Comparison of ENCODE assay signal across 17 cellular contexts in the genomic region with DNA sequence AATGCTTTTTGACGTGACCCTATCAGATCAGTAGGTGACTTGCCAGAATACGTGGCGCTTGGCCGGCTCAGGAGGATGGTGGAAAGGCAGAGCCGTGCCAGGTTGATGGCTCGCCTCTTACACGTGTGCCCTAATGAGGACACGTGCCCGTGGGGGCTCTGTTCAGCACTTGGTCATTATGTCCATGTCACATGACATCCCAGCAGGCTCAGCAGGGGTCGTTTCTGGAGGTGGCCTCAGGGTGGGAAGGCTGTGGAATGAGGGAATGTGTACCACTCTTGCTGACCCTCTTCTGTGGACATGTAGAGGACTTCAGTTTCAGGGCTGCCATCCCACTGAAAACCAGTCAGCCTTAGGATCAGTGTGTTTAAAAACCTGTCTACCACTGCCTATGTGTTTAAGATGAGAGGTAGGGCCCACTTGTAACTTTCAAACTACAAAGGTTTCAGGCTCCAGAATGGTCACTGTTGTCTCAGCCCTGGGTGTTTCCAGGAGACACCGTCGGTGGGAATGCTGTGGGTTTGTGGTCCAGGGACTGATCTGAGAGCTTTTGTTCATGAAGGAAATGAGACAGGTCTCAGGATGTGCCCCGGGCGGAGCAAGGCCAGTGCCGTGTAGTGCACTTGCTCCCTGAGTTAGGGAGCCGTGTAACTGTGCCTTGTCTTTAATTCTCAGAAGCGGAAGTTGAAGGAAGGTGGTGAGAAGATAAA. TPM values are rescaled to one million over a fixed set of nuclear protein-coding genes. Genes with fewer than 3 reads are reported as not detected.
DNase-seq lines count a peak whose midpoint lies in the region; ATAC-seq, FAIRE-seq and TF ChIP-seq lines count a peak whose summit lies in the region.
"Had no signal": no experiment of that assay in that cellular context is flagged by ENCODE, and none has a peak within 500 bp of the region (broad histone marks: within the 10 kb centered on the region; RNA-seq: fewer than 3 reads in every experiment).

No MANE protein-coding gene starts in this region.

- peak overlapping the region in 1 of 2 donors; percentile 14 for H3K27ac ChIP-seq in coronary artery
- H3K27ac ChIP-seq: pancreas, SK-N-MC, transverse colon had no signal

- H3K27me3 Mint-ChIP-seq in T-helper 17 cell (no peaks in the 10 kb centered on the region), nephron progenitor cell (ENCODE audit: low read depth, poor library complexity) (peaks cover 3% of the 10 kb centered on the region), WTC11 (ENCODE audit: low read depth) (no peaks in the 10 kb centered on the region)
- H3K27me3 Mint-ChIP-seq: activated naive CD8-positive, alpha-beta T cell treated with anti-CD3 and anti-CD28 coated beads for 36 hours; B cell had no signal

- no peak overlapping the region for H3K4me3 ChIP-seq in coronary artery
- H3K4me3 ChIP-seq: pancreas, SK-N-MC, transverse colon had no signal

- no peak for TF ChIP-seq CTCF in coronary artery (IDR thresholded peaks at IDR 0.05)
- TF ChIP-seq CTCF in nephron progenitor cell (IDR thresholded peaks at IDR 0.05): no peak
- TF ChIP-seq CTCF in WTC11 (IDR thresholded peaks at IDR 0.05): no peak

- H3K36me3 Mint-ChIP-seq in T-helper 17 cell (ENCODE audit: low read depth): peaks cover 13% of the 10 kb centered on the region
- H3K36me3 Mint-ChIP-seq in nephron progenitor cell (ENCODE audit: low read depth): peaks cover 45% of the 10 kb centered on the region
- H3K36me3 Mint-ChIP-seq in WTC11: peaks cover 62% of the 10 kb centered on the region

- peak overlapping the region; percentile 67 for H3K27ac Mint-ChIP-seq in T-helper 17 cell
- H3K27ac Mint-ChIP-seq in nephron progenitor cell: peak overlapping the region; percentile 36
- H3K27ac Mint-ChIP-seq in WTC11: no peak overlapping the region
- H3K27ac Mint-ChIP-seq: activated naive CD8-positive, alpha-beta T cell treated with anti-CD3 and anti-CD28 coated beads for 36 hours; B cell had no signal

- FAIRE-seq in H54 (lab: Jason Lieb, UNC): peak; percentile 67
- FAIRE-seq: bronchial epithelial cell, D721Med, pancreas had no signal

- peaks cover 16% of the 10 kb centered on the region for H3K4me1 Mint-ChIP-seq in T-helper 17 cell
- no peaks in the 10 kb centered on the region for H3K4me1 Mint-ChIP-seq in nephron progenitor cell
- H3K4me1 Mint-ChIP-seq in WTC11: no peaks in the 10 kb centered on the region
- H3K4me1 Mint-ChIP-seq: B cell had no signal

- POLR2A ChIA-PET in WTC11 (lab: Charles Lee): interaction anchor here (1.0 kb wide), 1 partner anchor 15 kb away, joined by 3 read pairs; no protein-coding TSS in a partner anchor

- H3K9me3 ChIP-seq in T-helper 17 cell (ENCODE audit: control insufficient read depth, low read length, poor library complexity, severe bottlenecking): no peaks in the 10 kb centered on the region
- H3K9me3 ChIP-seq: pancreas, transverse colon had no signal

- no peak for TF ChIP-seq POLR2A in H54 (IDR thresholded peaks at IDR 0.05; ENCODE audit: low read depth, low read length)

- H3K9me3 Mint-ChIP-seq in nephron progenitor cell (no peaks in the 10 kb centered on the region), WTC11 (no peaks in the 10 kb centered on the region)
- H3K9me3 Mint-ChIP-seq: activated naive CD8-positive, alpha-beta T cell treated with anti-CD3 and anti-CD28 coated beads for 36 hours had no signal

- no peak overlapping the region for H3K4me3 Mint-ChIP-seq in T-helper 17 cell
- H3K4me3 Mint-ChIP-seq in nephron progenitor cell: no peak overlapping the region
- H3K4me3 Mint-ChIP-seq in WTC11: no peak overlapping the region
- H3K4me3 Mint-ChIP-seq: activated naive CD8-positive, alpha-beta T cell treated with anti-CD3 and anti-CD28 coated beads for 36 hours; B cell had no signal

- ATAC-seq in T-helper 17 cell (no peak), WTC11 (no peak)
- ATAC-seq: pancreas had no signal

- CTCF ChIA-PET in WTC11 (lab: Charles Lee): no interaction called here

- DNase-seq in H54 (ENCODE audit: insufficient read length, low spot score) (peak; percentile 76), T-helper 17 cell (no peak), coronary artery (ENCODE audit: low spot score) (peak; percentile 47), nephron progenitor cell (no peak), HCEC 1CT (no peak), retina (no peak), WTC11 (ENCODE audit: low spot score) (no peak)
- DNase-seq in effector CD4-positive, alpha-beta T cell: no peak
- DNase-seq: activated naive CD8-positive, alpha-beta T cell treated with anti-CD3 and anti-CD28 coated beads for 36 hours; effector CD8-positive, alpha-beta T cell; NCI-H524 treated with DMSO at 0.1 percent for 48 hours; pancreas; transverse colon had no signal

TF ChIP-seq in WTC11, 78 proteins besides CTCF, POLR2A, EP300 and RAD21 (continues in another document):
- no peak for TF ChIP-seq GRHL2 (CRISPR knock-in tag; IDR thresholded peaks at IDR 0.05; ENCODE audit: insufficient replicate concordance, severe bottlenecking)
- TF ChIP-seq STAT6 (CRISPR knock-in tag; conservative IDR thresholded peaks at IDR 0.05; ENCODE audit: low read depth): no peak
- TF ChIP-seq, protein P1, sequence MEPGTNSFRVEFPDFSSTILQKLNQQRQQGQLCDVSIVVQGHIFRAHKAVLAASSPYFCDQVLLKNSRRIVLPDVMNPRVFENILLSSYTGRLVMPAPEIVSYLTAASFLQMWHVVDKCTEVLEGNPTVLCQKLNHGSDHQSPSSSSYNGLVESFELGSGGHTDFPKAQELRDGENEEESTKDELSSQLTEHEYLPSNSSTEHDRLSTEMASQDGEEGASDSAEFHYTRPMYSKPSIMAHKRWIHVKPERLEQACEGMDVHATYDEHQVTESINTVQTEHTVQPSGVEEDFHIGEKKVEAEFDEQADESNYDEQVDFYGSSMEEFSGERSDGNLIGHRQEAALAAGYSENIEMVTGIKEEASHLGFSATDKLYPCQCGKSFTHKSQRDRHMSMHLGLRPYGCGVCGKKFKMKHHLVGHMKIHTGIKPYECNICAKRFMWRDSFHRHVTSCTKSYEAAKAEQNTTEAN (CRISPR knock-in tag; IDR thresholded peaks at IDR 0.05): no peak
- TF ChIP-seq, protein P2, sequence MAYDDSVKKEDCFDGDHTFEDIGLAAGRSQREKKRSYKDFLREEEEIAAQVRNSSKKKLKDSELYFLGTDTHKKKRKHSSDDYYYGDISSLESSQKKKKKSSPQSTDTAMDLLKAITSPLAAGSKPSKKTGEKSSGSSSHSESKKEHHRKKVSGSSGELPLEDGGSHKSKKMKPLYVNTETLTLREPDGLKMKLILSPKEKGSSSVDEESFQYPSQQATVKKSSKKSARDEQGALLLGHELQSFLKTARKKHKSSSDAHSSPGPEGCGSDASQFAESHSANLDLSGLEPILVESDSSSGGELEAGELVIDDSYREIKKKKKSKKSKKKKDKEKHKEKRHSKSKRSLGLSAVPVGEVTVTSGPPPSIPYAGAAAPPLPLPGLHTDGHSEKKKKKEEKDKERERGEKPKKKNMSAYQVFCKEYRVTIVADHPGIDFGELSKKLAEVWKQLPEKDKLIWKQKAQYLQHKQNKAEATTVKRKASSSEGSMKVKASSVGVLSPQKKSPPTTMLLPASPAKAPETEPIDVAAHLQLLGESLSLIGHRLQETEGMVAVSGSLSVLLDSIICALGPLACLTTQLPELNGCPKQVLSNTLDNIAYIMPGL (CRISPR knock-in tag; IDR thresholded peaks at IDR 0.05): no peak
- no peak for TF ChIP-seq RELA (CRISPR knock-in tag; IDR thresholded peaks at IDR 0.05; ENCODE audit: borderline replicate concordance)
- TF ChIP-seq, protein P3, sequence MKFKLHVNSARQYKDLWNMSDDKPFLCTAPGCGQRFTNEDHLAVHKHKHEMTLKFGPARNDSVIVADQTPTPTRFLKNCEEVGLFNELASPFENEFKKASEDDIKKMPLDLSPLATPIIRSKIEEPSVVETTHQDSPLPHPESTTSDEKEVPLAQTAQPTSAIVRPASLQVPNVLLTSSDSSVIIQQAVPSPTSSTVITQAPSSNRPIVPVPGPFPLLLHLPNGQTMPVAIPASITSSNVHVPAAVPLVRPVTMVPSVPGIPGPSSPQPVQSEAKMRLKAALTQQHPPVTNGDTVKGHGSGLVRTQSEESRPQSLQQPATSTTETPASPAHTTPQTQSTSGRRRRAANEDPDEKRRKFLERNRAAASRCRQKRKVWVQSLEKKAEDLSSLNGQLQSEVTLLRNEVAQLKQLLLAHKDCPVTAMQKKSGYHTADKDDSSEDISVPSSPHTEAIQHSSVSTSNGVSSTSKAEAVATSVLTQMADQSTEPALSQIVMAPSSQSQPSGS (CRISPR knock-in tag; IDR thresholded peaks at IDR 0.05; ENCODE audit: borderline replicate concordance, low read depth): no peak
- TF ChIP-seq TEAD4 (CRISPR knock-in tag; IDR thresholded peaks at IDR 0.05): no peak
- TF ChIP-seq GABPB1 (CRISPR knock-in tag; IDR thresholded peaks at IDR 0.05): no peak

RNA-seq across cellular contexts. Expression of gene UBN1, which starts 12.1 kb away (rescaled TPM):
- total RNA-seq in T-helper 17 cell: 10 to 100 TPM; 47.5 to 69.8 TPM
- total RNA-seq in WTC11 (2021): 35.1 to 38.5 TPM (median 35.9 TPM) in 3 replicates

RNA-seq across cellular contexts. Expression of gene GLYR1, which starts 12.3 kb away (rescaled TPM):
- total RNA-seq in T-helper 17 cell (100 to 1,000 TPM in 1 of 2 donors, 10 to 100 TPM in 1; 91.9 to 108 TPM), WTC11 (2021) (99.7 to 103 TPM (median 99.7 TPM) in 3 replicates)

RNA-seq across cellular contexts. Expression of gene ROGDI, which starts 56.9 kb away (rescaled TPM):
- total RNA-seq in T-helper 17 cell: 10 to 100 TPM; 15.0 to 21.2 TPM
- 25.0 to 32.1 TPM (median 31.1 TPM) in 3 replicates for total RNA-seq in WTC11 (2021)

Comparison
In these comparisons a context has a peak if more than half of its experiments do, and no peak if none do; other contexts are left out.
1. DNase-seq: peak in H54 (single experiment) and coronary artery (single experiment); none in T-helper 17 cell (0 of 3), nephron progenitor cell (single experiment), HCEC 1CT (single experiment), retina (single experiment), effector CD4-positive, alpha-beta T cell (single experiment) and WTC11 (single experiment).